ENCODE assay signal across 11 cellular contexts in the genomic region with DNA sequence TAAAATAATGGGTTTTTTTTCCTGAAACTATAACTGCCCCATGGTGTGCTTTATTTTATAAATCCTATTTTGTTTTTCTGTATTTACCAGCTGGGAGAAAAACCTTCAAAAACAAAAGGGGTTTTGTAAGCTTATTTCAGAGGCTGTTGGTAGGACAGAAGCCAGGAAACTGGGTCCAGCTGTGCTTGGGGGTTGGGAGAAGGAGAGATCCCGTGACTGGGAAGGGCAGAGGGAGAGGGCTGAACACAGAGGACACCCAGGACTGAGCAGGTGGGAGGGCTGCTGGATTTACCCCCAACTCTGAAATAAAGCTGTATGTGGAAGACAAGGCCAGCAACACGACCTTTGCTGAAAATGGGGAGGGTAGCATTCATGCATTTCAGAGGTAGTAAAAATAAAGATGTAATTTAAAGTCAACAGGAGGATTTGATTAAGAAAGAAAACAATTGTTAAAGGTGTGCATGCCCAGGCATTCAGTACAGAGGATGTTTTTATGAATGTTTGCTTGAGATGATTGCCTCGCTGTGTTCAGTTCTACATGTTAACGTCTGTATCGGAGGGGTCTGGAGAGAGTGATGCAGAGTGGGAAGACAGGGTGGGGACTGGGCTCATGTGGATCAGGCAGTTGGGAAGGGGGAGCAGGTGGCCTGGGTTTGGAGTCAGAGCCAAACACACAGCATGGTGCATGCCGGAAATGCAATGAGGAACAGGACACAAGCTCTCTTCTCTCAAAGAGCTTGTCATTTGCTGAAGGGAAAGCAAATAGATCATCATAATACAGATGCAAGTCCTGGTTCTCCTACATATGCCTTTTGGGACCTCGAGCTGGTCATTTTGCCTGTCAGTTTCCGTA.
DNase-seq lines count a peak whose midpoint lies in the region; ATAC-seq lines count a peak whose summit lies in the region.
"Had no signal": no experiment of that assay in that cellular context is flagged by ENCODE, and none has a peak within 500 bp of the region (broad histone marks: within the 10 kb centered on the region; RNA-seq: fewer than 3 reads in every experiment).

No MANE protein-coding gene starts in this region.

- no peaks in the 10 kb centered on the region for H3K4me1 Mint-ChIP-seq in effector memory CD8-positive, alpha-beta T cell (ENCODE audit: low read depth in 2 of 2)

- H3K4me1 ChIP-seq in iPS DF 6.9 (ENCODE audit: control insufficient read depth, insufficient read depth, low read length), result peaks cover 9% of the 10 kb centered on the region; the same call in 1 of the 2 replicates

- WGBS in iPS DF 6.9 (ENCODE audit: insufficient coverage, insufficient read length), result no CpG with 5 or more reads among the region's 8 CpGs

- no peaks in the 10 kb centered on the region for H3K27me3 ChIP-seq in iPS DF 6.9 (ENCODE audit: control insufficient read depth, insufficient read depth, low read length)

- DNase-seq in NCI-H2107 treated with DMSO at 0.1 percent for 48 hours (lab: John Stamatoyannopoulos, UW; ENCODE audit: unreplicated experiment), result peak; percentile 34
- DNase-seq in NCI-H2107 (lab: John Stamatoyannopoulos, UW), result no peak
- peak; percentile 45 to 57 for DNase-seq in SHP77 (lab: John Stamatoyannopoulos, UW)
- no peak for DNase-seq in iPS DF 6.9 (ENCODE audit: low read depth, low spot score)
- DNase-seq in superior temporal gyrus (ENCODE audit: extremely low spot score), result peak; percentile 97
- no peak for DNase-seq in T-helper 2 cell
- no peak for DNase-seq in effector memory CD8-positive, alpha-beta T cell
- DNase-seq: activated CD8-positive, alpha-beta T cell treated with anti-CD3 and anti-CD28 coated beads, Interleukin-2, amount 10 ng/mL, durations not matched to agents 7 days and 5 days had no signal

- no peak for ATAC-seq in HG03045 (IDR thresholded peaks at IDR 0.05; ENCODE audit: unreplicated experiment)
- no peak for ATAC-seq in effector memory CD8-positive, alpha-beta T cell (replicated peaks)
- ATAC-seq: activated CD8-positive, alpha-beta T cell treated with anti-CD3 and anti-CD28 coated beads, Interleukin-2, amount 10 ng/mL, durations not matched to agents 7 days and 5 days; activated naive CD4-positive, alpha-beta T cell treated with anti-CD3 and anti-CD28 coated beads, Interleukin-2, amount 50 U/mL, for 72 hours had no signal

- H3K36me3 Mint-ChIP-seq in effector memory CD8-positive, alpha-beta T cell (ENCODE audit: insufficient read depth), result no peaks in the 10 kb centered on the region

- no peak overlapping the region for H3K27ac Mint-ChIP-seq in effector memory CD8-positive, alpha-beta T cell
- H3K27ac Mint-ChIP-seq: activated CD8-positive, alpha-beta T cell treated with anti-CD3 and anti-CD28 coated beads, Interleukin-2, amount 10 ng/mL, durations not matched to agents 7 days and 5 days; activated naive CD4-positive, alpha-beta T cell treated with anti-CD3 and anti-CD28 coated beads, Interleukin-2, amount 50 U/mL, for 72 hours had no signal

- H3K4me3 Mint-ChIP-seq in effector memory CD8-positive, alpha-beta T cell, result no peak overlapping the region
- H3K4me3 Mint-ChIP-seq: activated CD8-positive, alpha-beta T cell treated with anti-CD3 and anti-CD28 coated beads, Interleukin-2, amount 10 ng/mL, durations not matched to agents 7 days and 5 days had no signal

- no peaks in the 10 kb centered on the region for H3K36me3 ChIP-seq in iPS DF 6.9 (ENCODE audit: control insufficient read depth, insufficient read depth, low read length)

- H3K9me3 ChIP-seq in iPS DF 6.9 (ENCODE audit: control insufficient read depth, insufficient read depth, low read length), result no peaks in the 10 kb centered on the region; the same call in 1 of the 2 replicates

- no peak overlapping the region for H3K4me3 ChIP-seq in iPS DF 6.9 (ENCODE audit: low read length)
- H3K4me3 ChIP-seq: lung had no signal

- H3K27ac ChIP-seq in iPS DF 6.9 (ENCODE audit: low read length), result peak overlapping the region; percentile 16

- peaks cover 6 to 8% of the 10 kb centered on the region in 2 donors for H3K9me3 Mint-ChIP-seq in effector memory CD8-positive, alpha-beta T cell

- H3K27me3 Mint-ChIP-seq in effector memory CD8-positive, alpha-beta T cell, result peaks cover 54 to 87% of the 10 kb centered on the region in 2 donors

Comparison
In these comparisons a context has a peak if more than half of its experiments do, and no peak if none do; other contexts are left out.
1. DNase-seq: peak in NCI-H2107 treated with DMSO at 0.1 percent for 48 hours (single experiment), SHP77 (2 of 2) and superior temporal gyrus (single experiment); none in NCI-H2107 (single experiment), iPS DF 6.9 (single experiment), T-helper 2 cell (0 of 5) and effector memory CD8-positive, alpha-beta T cell (0 of 3).